ENCODE assay signal across 8 cellular contexts in the genomic region with DNA sequence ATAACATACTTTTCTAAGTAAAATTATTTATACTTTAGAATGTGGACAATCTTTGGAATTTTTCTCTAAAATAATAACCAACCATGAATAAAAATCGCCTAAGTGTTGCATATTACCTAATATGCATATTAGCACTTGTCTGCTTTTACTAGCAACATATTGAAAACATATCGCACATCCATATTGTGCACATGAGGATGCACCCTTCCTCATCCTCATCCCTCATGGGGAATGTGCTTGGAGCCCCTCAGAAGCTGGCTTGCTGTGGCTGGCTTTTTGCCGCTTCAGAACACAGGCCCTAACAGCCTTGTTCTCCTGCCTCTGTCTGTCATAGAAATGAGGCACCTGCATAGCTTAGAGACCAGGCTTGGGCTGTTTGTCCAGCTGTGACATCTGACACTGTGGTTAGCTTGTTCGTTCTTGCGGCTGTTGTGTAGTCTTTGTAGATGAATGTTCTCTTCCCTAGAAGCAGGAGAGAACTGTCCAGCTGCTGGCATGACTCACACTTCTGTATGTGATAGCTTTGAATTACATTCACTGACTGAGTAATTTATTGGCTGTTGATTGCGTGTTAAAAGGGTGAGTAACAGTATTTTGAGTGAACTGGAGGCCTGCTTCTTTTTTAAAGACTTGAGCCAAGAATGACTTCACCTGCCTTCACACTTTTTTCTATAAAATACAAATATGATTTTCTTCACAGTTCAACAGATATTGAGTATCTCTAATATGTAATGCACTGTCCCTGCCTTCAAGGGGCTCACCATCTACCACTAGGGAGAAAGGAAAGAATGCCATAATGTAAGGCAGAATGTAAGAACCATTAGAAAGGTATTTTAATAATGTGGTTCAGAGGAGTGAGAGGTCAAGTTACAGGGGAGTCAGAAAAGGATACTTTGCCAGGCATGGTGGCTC.
DNase-seq lines count a peak whose midpoint lies in the region; ATAC-seq and TF ChIP-seq lines count a peak whose summit lies in the region.

No MANE protein-coding gene starts in this region.

- no peaks in the 10 kb centered on the region for H3K9me3 Mint-ChIP-seq in naive B cell

- H2AFZ ChIP-seq in DND-41 (ENCODE audit: low read depth, low read length): no peak overlapping the region

- H3K4me1 ChIP-seq in DND-41 (ENCODE audit: insufficient read depth, low read length): peaks cover 90% of the 10 kb centered on the region
- no peaks in the 10 kb centered on the region for H3K4me1 ChIP-seq in colonic mucosa

- ATAC-seq in DND-41 (ENCODE audit: insufficient read depth, low read depth) (peak; percentile 95), GM19467 (IDR thresholded peaks at IDR 0.05; ENCODE audit: unreplicated experiment) (peak; percentile 95), HG03442 (IDR thresholded peaks at IDR 0.05; ENCODE audit: unreplicated experiment) (peak; percentile 83), naive B cell (ENCODE audit: low read depth in 2 of 2) (peak; percentile 37 to 40)

- no peaks in the 10 kb centered on the region for H3K27me3 Mint-ChIP-seq in naive B cell

- intact Hi-C loops in colonic mucosa (cut with DNase I): no loop called here

- H3K27ac ChIP-seq in DND-41 (ENCODE audit: low read length): peak overlapping the region; percentile 98
- H3K27ac ChIP-seq in colonic mucosa: no peak overlapping the region

- H3K36me3 Mint-ChIP-seq in naive B cell: peaks cover 8 to 11% of the 10 kb centered on the region in 2 donors

- TF ChIP-seq CTCF in DND-41 (IDR thresholded peaks at IDR 0.05; ENCODE audit: borderline replicate concordance, extremely low read depth, low read length, poor library complexity, severe bottlenecking) (no peak), colonic mucosa (IDR thresholded peaks at IDR 0.05) (no peak)

- H3K4me3 ChIP-seq in DND-41 (ENCODE audit: low read depth in 1 of 2, low read length in 2 of 2) (no peak overlapping the region), colonic mucosa (no peak overlapping the region)

- peak overlapping the region; percentile 41 for H3K4me2 ChIP-seq in DND-41 (ENCODE audit: insufficient read depth, low read length)

- H3K79me2 ChIP-seq in DND-41 (ENCODE audit: insufficient read depth, low read length): peaks cover 91% of the 10 kb centered on the region

- H3K36me3 ChIP-seq in DND-41 (ENCODE audit: insufficient read depth, low read length) (peaks cover 48% of the 10 kb centered on the region), colonic mucosa (no peaks in the 10 kb centered on the region)

- peak; percentile 94 for DNase-seq in DND-41
- peak; percentile 87 for DNase-seq in NCI-H774 (lab: John Stamatoyannopoulos, UW)
- DNase-seq in colonic mucosa: peak; percentile 34
- DNase-seq in naive B cell: no peak
- no peak for DNase-seq in NCI-H1048 (lab: John Stamatoyannopoulos, UW)
- DNase-seq in activated naive CD4-positive, alpha-beta T cell (lab: John Stamatoyannopoulos, UW): no peak

- peak overlapping the region in 3 of 6 donors; percentile 1 to 43 (median 4) for H3K27ac Mint-ChIP-seq in naive B cell

- no peak overlapping the region for H3K4me3 Mint-ChIP-seq in naive B cell

- H4K20me1 ChIP-seq in DND-41 (ENCODE audit: insufficient read depth, low read length): no peaks in the 10 kb centered on the region

- H3K9ac ChIP-seq in DND-41 (ENCODE audit: low read depth, low read length) (peak overlapping the region; percentile 46), colonic mucosa (ENCODE audit: low read depth in 2 of 2, low read length in 2 of 2) (no peak overlapping the region)

- H3K9me3 ChIP-seq in DND-41 (ENCODE audit: insufficient read depth, low read length, severe bottlenecking) (no peaks in the 10 kb centered on the region), colonic mucosa (no peaks in the 10 kb centered on the region)

- H3K4me1 Mint-ChIP-seq in naive B cell: peaks cover 28 to 45% (median 39%) of the 10 kb centered on the region in 3 donors

- H3K27me3 ChIP-seq in DND-41 (ENCODE audit: insufficient read depth, low read length, poor library complexity): no peaks in the 10 kb centered on the region
- H3K27me3 ChIP-seq in colonic mucosa: no peaks in the 10 kb centered on the region

Comparison
In these comparisons a context has a peak if more than half of its experiments do, and no peak if none do; other contexts are left out.
1. ATAC-seq: peak in every context shown above with its lines; median percentile 95 in DND-41; 95 in GM19467; 83 in HG03442; 38 in naive B cell.
2. DNase-seq: peak in DND-41 (single experiment), NCI-H774 (single experiment) and colonic mucosa (single experiment); none in naive B cell (single experiment), NCI-H1048 (single experiment) and activated naive CD4-positive, alpha-beta T cell (0 of 4).